ENCODE assay signal across 6 cellular contexts in genomic region chr17:38747385-38748328, GRCh38. TPM values are rescaled to one million over a fixed set of nuclear protein-coding genes. Genes with fewer than 3 reads are reported as not detected.
DNase-seq lines count a peak whose midpoint lies in the region; ATAC-seq and TF ChIP-seq lines count a peak whose summit lies in the region.

No MANE protein-coding gene starts in this region.

- peak overlapping the region; percentile 96 for H3K4me3 Mint-ChIP-seq in HFFc6
- peak overlapping the region; percentile 64 for H3K4me3 Mint-ChIP-seq in activated CD8-positive, alpha-beta T cell treated with anti-CD3 and anti-CD28 coated beads for 36 hours

- POLR2A ChIA-PET in activated CD8-positive, alpha-beta T cell treated with anti-CD3 and anti-CD28 coated beads for 36 hours (lab: Charles Lee), result interaction anchor here (1.4 kb wide), 1 partner anchor 19 kb away, joined by 3 read pairs; no protein-coding TSS in a partner anchor

- H3K27me3 Mint-ChIP-seq in HFFc6 (ENCODE audit: insufficient read depth), result peaks cover 5% of the 10 kb centered on the region
- H3K27me3 Mint-ChIP-seq in activated CD8-positive, alpha-beta T cell treated with anti-CD3 and anti-CD28 coated beads for 36 hours, result peaks cover 48% of the 10 kb centered on the region

- H3K27me3 ChIP-seq in lower lobe of right lung (ENCODE audit: low read depth), result peaks cover 7% of the 10 kb centered on the region

- DNase-seq in HFFc6, result no peak
- peak; percentile 23 for DNase-seq in activated CD8-positive, alpha-beta T cell treated with anti-CD3 and anti-CD28 coated beads for 36 hours
- DNase-seq in lower lobe of right lung, result peak; percentile 63
- no peak for DNase-seq in GF-D8 (lab: John Stamatoyannopoulos, UW)

- H3K36me3 ChIP-seq in lower lobe of right lung, result no peaks in the 10 kb centered on the region

- peaks cover 7% of the 10 kb centered on the region for H3K36me3 Mint-ChIP-seq in HFFc6 (ENCODE audit: low read depth)
- peaks cover 1% of the 10 kb centered on the region for H3K36me3 Mint-ChIP-seq in activated CD8-positive, alpha-beta T cell treated with anti-CD3 and anti-CD28 coated beads for 36 hours (ENCODE audit: low read depth)

- H3K27ac Mint-ChIP-seq in HFFc6, result peak overlapping the region; percentile 65; the same call in 1 of the 2 replicates
- no peak overlapping the region for H3K27ac Mint-ChIP-seq in activated CD8-positive, alpha-beta T cell treated with anti-CD3 and anti-CD28 coated beads for 36 hours

- peaks cover 62% of the 10 kb centered on the region for H3K4me1 Mint-ChIP-seq in HFFc6 (ENCODE audit: low read depth)
- peaks cover 38% of the 10 kb centered on the region for H3K4me1 Mint-ChIP-seq in activated CD8-positive, alpha-beta T cell treated with anti-CD3 and anti-CD28 coated beads for 36 hours (ENCODE audit: low read depth)

- CTCF ChIA-PET in activated CD8-positive, alpha-beta T cell treated with anti-CD3 and anti-CD28 coated beads for 36 hours (lab: Charles Lee), result interaction anchor here (1.5 to 5.3 kb wide), 3 partner anchors 12 to 189 kb away, joined by 3 to 42 read pairs (median 10); no protein-coding TSS in a partner anchor

- peak overlapping the region; percentile 95 for H3K4me3 ChIP-seq in lower lobe of right lung

- H3K9me3 Mint-ChIP-seq in HFFc6, result no peaks in the 10 kb centered on the region
- H3K9me3 Mint-ChIP-seq in activated CD8-positive, alpha-beta T cell treated with anti-CD3 and anti-CD28 coated beads for 36 hours, result no peaks in the 10 kb centered on the region

- ATAC-seq in activated CD8-positive, alpha-beta T cell treated with anti-CD3 and anti-CD28 coated beads for 36 hours, result no peak
- no peak for ATAC-seq in lower lobe of right lung
- no peak for ATAC-seq in HG02938 (IDR thresholded peaks at IDR 0.05; ENCODE audit: unreplicated experiment)
- no peak for ATAC-seq in GM18868 (IDR thresholded peaks at IDR 0.05; ENCODE audit: unreplicated experiment)

- no peaks in the 10 kb centered on the region for H3K9me3 ChIP-seq in lower lobe of right lung

- H3K27ac ChIP-seq in lower lobe of right lung, result peak overlapping the region; percentile 81

- H3K4me1 ChIP-seq in lower lobe of right lung, result peaks cover 70% of the 10 kb centered on the region

- TF ChIP-seq CTCF in HFFc6 (IDR thresholded peaks at IDR 0.05) (peak; percentile 62), lower lobe of right lung (IDR thresholded peaks at IDR 0.05) (no peak)
- peak; percentile 12 for TF ChIP-seq CTCF in activated CD8-positive, alpha-beta T cell treated with anti-CD3 and anti-CD28 coated beads for 36 hours (IDR thresholded peaks at IDR 0.05)

- intact Hi-C loops in activated CD8-positive, alpha-beta T cell treated with anti-CD3 and anti-CD28 coated beads for 36 hours (cut with micrococcal nuclease), result no loop called here
- intact Hi-C loops in lower lobe of right lung (cut with DNase I), result no loop called here

RNA-seq across cellular contexts. Expression of gene PCGF2, which starts 0.5 kb away (rescaled TPM):
- total RNA-seq in HFFc6 (2021; fragmentation: NEBNext Ultra II Directional; extraction: Animal tissue kit (Norgen Biotek cat#: 25700)), result 10 to 100 TPM; 59.7 to 73.5 (median 69.0) TPM
- total RNA-seq in activated CD8-positive, alpha-beta T cell treated with anti-CD3 and anti-CD28 coated beads for 36 hours, result 1 to 10 TPM in 1 of 2 experiments, under 1 TPM in 1; 0.50 to 1.2 TPM
- 53.5 TPM for total RNA-seq in lower lobe of right lung

RNA-seq across cellular contexts. Expression of gene PSMB3, which starts 4.9 kb away (rescaled TPM):
- 100 to 1,000 TPM; 232 to 273 (median 253) TPM for total RNA-seq in HFFc6 (2021; fragmentation: NEBNext Ultra II Directional; extraction: Animal tissue kit (Norgen Biotek cat#: 25700))
- 100 to 1,000 TPM; 275 to 279 TPM for total RNA-seq in activated CD8-positive, alpha-beta T cell treated with anti-CD3 and anti-CD28 coated beads for 36 hours
- 128 TPM for total RNA-seq in lower lobe of right lung

RNA-seq across cellular contexts. Expression of gene CISD3, which starts 17.5 kb away (rescaled TPM):
- 10 to 100 TPM; 35.0 to 38.7 (median 36.6) TPM for total RNA-seq in HFFc6 (2021; fragmentation: NEBNext Ultra II Directional; extraction: Animal tissue kit (Norgen Biotek cat#: 25700))
- total RNA-seq in activated CD8-positive, alpha-beta T cell treated with anti-CD3 and anti-CD28 coated beads for 36 hours, result 10 to 100 TPM; 43.2 to 44.2 TPM
- 31.3 TPM for total RNA-seq in lower lobe of right lung

RNA-seq across cellular contexts. Expression of gene MLLT6, which starts 42.6 kb away (rescaled TPM):
- 10 to 100 TPM; 26.5 to 31.5 (median 30.2) TPM for total RNA-seq in HFFc6 (2021; fragmentation: NEBNext Ultra II Directional; extraction: Animal tissue kit (Norgen Biotek cat#: 25700))
- total RNA-seq in activated CD8-positive, alpha-beta T cell treated with anti-CD3 and anti-CD28 coated beads for 36 hours, result 100 to 1,000 TPM; 145 to 148 TPM
- total RNA-seq in lower lobe of right lung, result 135 TPM

RNA-seq across cellular contexts. Expression of gene PIP4K2B, which starts 51.7 kb away (rescaled TPM):
- total RNA-seq in HFFc6 (2021; fragmentation: NEBNext Ultra II Directional; extraction: Animal tissue kit (Norgen Biotek cat#: 25700)), result 10 to 100 TPM; 48.7 to 61.8 (median 55.5) TPM
- total RNA-seq in activated CD8-positive, alpha-beta T cell treated with anti-CD3 and anti-CD28 coated beads for 36 hours, result 10 to 100 TPM; 30.9 to 33.2 TPM
- 44.8 TPM for total RNA-seq in lower lobe of right lung

Comparison
In these comparisons a context has a peak if more than half of its experiments do, and no peak if none do; other contexts are left out.
1. DNase-seq: peak in activated CD8-positive, alpha-beta T cell treated with anti-CD3 and anti-CD28 coated beads for 36 hours (single experiment) and lower lobe of right lung (single experiment); none in HFFc6 (single experiment) and GF-D8 (single experiment).
2. RNA of gene PCGF2, which starts 0.5 kb away (total RNA-seq): 59.7 to 73.5 TPM in HFFc6 and 53.5 TPM in lower lobe of right lung (single experiment); 0.50 to 1.2 TPM in activated CD8-positive, alpha-beta T cell treated with anti-CD3 and anti-CD28 coated beads for 36 hours; every median in the first group is over 10 times any median in the second.